In the genomic region with DNA sequence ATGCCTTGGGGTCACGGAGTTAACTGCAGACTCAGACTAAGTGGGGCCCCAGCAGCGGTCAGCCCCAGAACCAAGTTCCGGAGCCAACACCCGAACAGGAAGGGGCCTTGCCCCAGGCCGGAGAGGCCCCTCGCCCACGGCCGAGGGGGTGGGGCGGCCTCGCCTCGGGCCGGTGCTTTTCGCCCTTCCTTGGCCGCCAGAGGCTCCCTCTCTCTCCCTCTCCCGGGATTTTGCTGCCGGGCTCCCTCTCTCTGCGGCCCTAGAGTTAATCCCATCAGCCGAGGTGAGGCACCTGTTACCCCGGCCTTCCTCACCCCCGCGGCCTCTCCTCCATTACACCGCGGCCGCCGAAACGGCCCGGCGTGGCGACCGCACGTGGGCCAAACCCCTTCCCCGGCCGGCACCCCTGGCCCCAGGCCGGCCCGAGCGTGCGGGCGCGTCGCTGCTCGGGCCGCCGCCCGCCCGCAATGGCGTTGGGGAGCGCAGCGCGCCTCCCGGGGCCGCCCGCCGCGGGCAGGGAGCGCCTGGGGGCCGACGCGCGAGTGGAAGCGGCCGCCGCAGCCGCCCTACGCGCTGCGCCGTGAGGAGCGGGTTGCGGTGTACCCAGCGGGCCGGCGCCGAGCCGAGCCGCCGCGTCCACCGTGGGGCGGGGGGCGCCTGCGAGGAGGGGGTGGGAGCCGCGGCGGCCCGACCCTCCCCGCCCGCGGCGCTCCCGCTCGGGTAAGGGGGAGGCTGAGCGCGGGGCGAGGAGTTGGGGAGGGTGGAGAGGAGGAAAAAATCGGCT, we compare ENCODE assay signal across 8 cellular contexts. TPM values are rescaled to one million over a fixed set of nuclear protein-coding genes. Genes with fewer than 3 reads are reported as not detected.
DNase-seq lines count a peak whose midpoint lies in the region; ATAC-seq and TF ChIP-seq lines count a peak whose summit lies in the region.

Gene PPP1R9A, plus strand, starts transcription at position 175 of the 784 bp plus-strand sequence. CDS start 2,520 bp downstream, outside the sequence.

- DNase-seq in ACHN (peak; percentile 84), GM23248 (peak; percentile 39), NCI-H510A treated with DMSO at 0.1 percent for 48 hours (lab: John Stamatoyannopoulos, UW) (peak; percentile 27), kidney epithelial cell (ENCODE audit: low read depth) (no peak)
- no peak for DNase-seq in central memory CD8-positive, alpha-beta T cell (ENCODE audit: low spot score in 2 of 2)

- 5 to 10% methylated on average over 49 to 87 of the region's 95 CpGs for WGBS in GM23248 (ENCODE audit: low coverage in 1 of 2, low lambda C conversion rate in 2 of 2, missing lambda C conversion rate in 2 of 2), 2 experiments

- H2AFZ ChIP-seq in GM23248: peak within 1 kb of the TSS; percentile 58

- no peak within 1 kb of the TSS for H3K9ac ChIP-seq in GM23248

- no peaks in the 10 kb centered on the region for H3K9me3 ChIP-seq in GM23248 (ENCODE audit: low read depth)

- in situ Hi-C loops in ACHN (cut with HindIII; ENCODE audit: low pct_ligation_motif_present, low pct_unique_long_range_greater_than_20kb, low sequenced_read_pairs): no loop called here
- in situ Hi-C loops in GM23248 (cut with MboI): no loop called here

- H3K27me3 Mint-ChIP-seq in central memory CD8-positive, alpha-beta T cell: peaks cover 42% of the 10 kb centered on the region

- no peak within 1 kb of the TSS for H3K27ac Mint-ChIP-seq in central memory CD8-positive, alpha-beta T cell (ENCODE audit: low read depth)

- H3K4me1 Mint-ChIP-seq in central memory CD8-positive, alpha-beta T cell: no peaks in the 10 kb centered on the region

- H4K20me1 ChIP-seq in GM23248 (ENCODE audit: insufficient read depth): no peaks in the 10 kb centered on the region

- peak within 1 kb of the TSS; percentile 72 for H3K4me2 ChIP-seq in GM23248 (ENCODE audit: unreplicated experiment)

- H3K9me3 Mint-ChIP-seq in central memory CD8-positive, alpha-beta T cell: no peaks in the 10 kb centered on the region

- TF ChIP-seq CTCF in kidney epithelial cell (IDR thresholded peaks at IDR 0.05; ENCODE audit: insufficient read depth, low read length, poor library complexity, severe bottlenecking): peak; percentile 61

- H3K27me3 ChIP-seq in GM23248 (replicated peaks; ENCODE audit: insufficient read depth): peaks cover 66% of the 10 kb centered on the region
- H3K27me3 ChIP-seq in kidney epithelial cell (ENCODE audit: control insufficient read depth, insufficient read depth, low read length): no peaks in the 10 kb centered on the region

- peak within 1 kb of the TSS; percentile 23 for H3K4me3 Mint-ChIP-seq in central memory CD8-positive, alpha-beta T cell

- H3K27ac ChIP-seq in GM23248 (no peak within 1 kb of the TSS), skin epidermis (peak within 1 kb of the TSS in 5 of 21 experiments; percentile 19 to 56 (median 41))

- no peaks in the 10 kb centered on the region for H3K79me2 ChIP-seq in GM23248 (ENCODE audit: insufficient read depth)

- H3K4me1 ChIP-seq in GM23248 (ENCODE audit: insufficient read depth): no peaks in the 10 kb centered on the region

- no peaks in the 10 kb centered on the region for H3K9me2 ChIP-seq in GM23248 (ENCODE audit: insufficient read depth)

- no peaks in the 10 kb centered on the region for H3K36me3 Mint-ChIP-seq in central memory CD8-positive, alpha-beta T cell (ENCODE audit: insufficient read depth)

- no peak for ATAC-seq in central memory CD8-positive, alpha-beta T cell (replicated peaks; ENCODE audit: extremely low read depth, poor library complexity, severe bottlenecking)
- ATAC-seq in GM18511 (IDR thresholded peaks at IDR 0.05; ENCODE audit: unreplicated experiment) (no peak), GM21717 (IDR thresholded peaks at IDR 0.05; ENCODE audit: unreplicated experiment) (no peak)

- H3K36me3 ChIP-seq in GM23248 (ENCODE audit: low read depth) (no peaks in the 10 kb centered on the region), kidney epithelial cell (ENCODE audit: control insufficient read depth, insufficient read depth, low read length) (no peaks in the 10 kb centered on the region)

- no peaks in the 10 kb centered on the region for H3F3A ChIP-seq in GM23248 (ENCODE audit: insufficient read depth)

- peak within 1 kb of the TSS; percentile 61 for H3K4me3 ChIP-seq in GM23248
- peak within 1 kb of the TSS; percentile 74 for H3K4me3 ChIP-seq in kidney epithelial cell (ENCODE audit: low read depth, low read length)
- H3K4me3 ChIP-seq in skin epidermis: peak within 1 kb of the TSS; percentile 14 to 41 (median 19)

RNA-seq across cellular contexts. Expression of gene PPP1R9A, which starts in this region (rescaled TPM):
- total RNA-seq in GM23248 (2014; rRNA removed; shearing (Covaris generic)): not detected in 2 replicates
- 0.03 TPM in 1 of 2 replicates, not detected in the other for polyA plus RNA-seq in GM23248 (2016; fragmentation: Nextera tagmentation; extraction: Ambion mirVana)
- total RNA-seq in kidney epithelial cell: 13.3 and 19.9 TPM in 2 replicates

Comparison
In these comparisons a context has a peak if more than half of its experiments do, and no peak if none do; other contexts are left out.
1. RNA of gene PPP1R9A (total RNA-seq): 13.3 to 19.9 TPM in kidney epithelial cell; not detected in GM23248; every median in the first group is over 10 times any median in the second.
2. Peak in DNase-seq, H3K4me3 ChIP-seq and H3K4me2 ChIP-seq in GM23248; RNA of the gene not detected or under 1 TPM.
3. DNase-seq: peak in ACHN (single experiment) and NCI-H510A treated with DMSO at 0.1 percent for 48 hours (single experiment); none in central memory CD8-positive, alpha-beta T cell (0 of 2) and kidney epithelial cell (single experiment).
4. H3K4me3 ChIP-seq: peak in every context shown above with its lines; median percentile 74 in kidney epithelial cell; 61 in GM23248; 19 in skin epidermis.